ENCODE assay signal across 22 cellular contexts in genomic region chr6:38266921-38267354, GRCh38.
"Had no signal": no experiment of that assay in that cellular context is flagged by ENCODE, and none has a peak within 500 bp of the region (broad histone marks: within the 10 kb centered on the region; RNA-seq: fewer than 3 reads in every experiment).

No MANE protein-coding gene starts in this region.

- H3K4me3 ChIP-seq: breast epithelium, sigmoid colon, spleen, thoracic aorta, upper lobe of right lung had no signal

- H3K9me3 ChIP-seq: breast epithelium, sigmoid colon, spleen, thoracic aorta, upper lobe of right lung had no signal

- H3K27me3 Mint-ChIP-seq: activated naive CD4-positive, alpha-beta T cell treated with anti-CD3 and anti-CD28 coated beads, Interleukin-2, amount 10 ng/mL, durations not matched to agents 7 days and 5 days; activated naive CD8-positive, alpha-beta T cell treated with anti-CD3 and anti-CD28 coated beads, Interleukin-2, amount 50 U/mL, for 24 hours; dendritic cell treated with granulocyte-macrophage colony-stimulating factor and Interleukin-4, amounts not matched to agents 40 ng/mL and 50 ng/mL, for 4 days; stimulated activated memory B cell treated with anti-CD40 and anti-IgM and Interleukin-4, amounts not matched to agents 10 μg/mL and 1 μg/mL and 100 μg/mL, for 72 hours had no signal

- H3K9me3 Mint-ChIP-seq: activated naive CD4-positive, alpha-beta T cell treated with anti-CD3 and anti-CD28 coated beads, Interleukin-2, amount 10 ng/mL, durations not matched to agents 7 days and 5 days; activated naive CD8-positive, alpha-beta T cell treated with anti-CD3 and anti-CD28 coated beads, Interleukin-2, amount 50 U/mL, for 24 hours; dendritic cell treated with granulocyte-macrophage colony-stimulating factor and Interleukin-4, amounts not matched to agents 40 ng/mL and 50 ng/mL, for 4 days; immature natural killer cell; nephron; stimulated activated memory B cell treated with anti-CD40 and anti-IgM and Interleukin-4, amounts not matched to agents 10 μg/mL and 1 μg/mL and 100 μg/mL, for 72 hours had no signal

- H3K27ac ChIP-seq: breast epithelium, sigmoid colon, spleen, thoracic aorta, upper lobe of right lung had no signal

- H3K27ac Mint-ChIP-seq: activated naive CD4-positive, alpha-beta T cell treated with anti-CD3 and anti-CD28 coated beads, Interleukin-2, amount 10 ng/mL, durations not matched to agents 7 days and 5 days; activated naive CD8-positive, alpha-beta T cell treated with anti-CD3 and anti-CD28 coated beads, Interleukin-2, amount 50 U/mL, for 24 hours; dendritic cell treated with granulocyte-macrophage colony-stimulating factor and Interleukin-4, amounts not matched to agents 40 ng/mL and 50 ng/mL, for 4 days; immature natural killer cell; stimulated activated memory B cell treated with anti-CD40 and anti-IgM and Interleukin-4, amounts not matched to agents 10 μg/mL and 1 μg/mL and 100 μg/mL, for 72 hours had no signal

- H3K4me3 Mint-ChIP-seq: activated naive CD4-positive, alpha-beta T cell treated with anti-CD3 and anti-CD28 coated beads, Interleukin-2, amount 10 ng/mL, durations not matched to agents 7 days and 5 days; activated naive CD8-positive, alpha-beta T cell treated with anti-CD3 and anti-CD28 coated beads, Interleukin-2, amount 50 U/mL, for 24 hours; dendritic cell treated with granulocyte-macrophage colony-stimulating factor and Interleukin-4, amounts not matched to agents 40 ng/mL and 50 ng/mL, for 4 days; immature natural killer cell; nephron; stimulated activated memory B cell treated with anti-CD40 and anti-IgM and Interleukin-4, amounts not matched to agents 10 μg/mL and 1 μg/mL and 100 μg/mL, for 72 hours had no signal

- DNase-seq: activated CD4-positive, CD25-positive, alpha-beta regulatory T cell treated with anti-CD3 and anti-CD28 coated beads, Interleukin-2, amount 50 U/mL, for 72 hours; activated CD8-positive, alpha-beta memory T cell treated with anti-CD3 and anti-CD28 coated beads for 24 hours; activated CD8-positive, alpha-beta memory T cell treated with anti-CD3 and anti-CD28 coated beads, Interleukin-2, amount 50 U/mL, for 48 hours; activated effector memory CD4-positive, alpha-beta T cell treated with Interleukin-2 at 50 U/mL for 16 hours; activated naive CD4-positive, alpha-beta T cell treated with anti-CD3 and anti-CD28 coated beads, Interleukin-2, amount 10 ng/mL, durations not matched to agents 7 days and 5 days; activated naive CD8-positive, alpha-beta T cell treated with anti-CD3 and anti-CD28 coated beads, Interleukin-2, amount 50 U/mL, for 24 hours; activated T-cell treated with anti-CD3 and anti-CD28 coated beads, Interleukin-2, amount 50 U/mL, for 48 hours; aorta; effector CD8-positive, alpha-beta T cell; immature natural killer cell; nucleus accumbens; posterior cingulate gyrus; sigmoid colon; spleen; stimulated activated CD4-positive, alpha-beta T cell treated with anti-CD3 and anti-CD28 coated beads, Interleukin-4, amount 100 ng/mL, for 4 hours; T1000; upper lobe of right lung had no signal

- H3K36me3 ChIP-seq: breast epithelium, sigmoid colon, spleen, thoracic aorta, upper lobe of right lung had no signal

- H3K36me3 Mint-ChIP-seq: activated naive CD4-positive, alpha-beta T cell treated with anti-CD3 and anti-CD28 coated beads, Interleukin-2, amount 10 ng/mL, durations not matched to agents 7 days and 5 days had no signal

- H3K27me3 ChIP-seq: breast epithelium, sigmoid colon, spleen, upper lobe of right lung had no signal
